8 cellular contexts compared by ENCODE assay signal in genomic region chr6:132512638-132513632, GRCh38. TPM values are rescaled to one million over a fixed set of nuclear protein-coding genes. Genes with fewer than 3 reads are reported as not detected.
A peak's percentile ranks its signal among the peaks of the same experiment; 100 is the strongest.
DNase-seq lines count a peak whose midpoint lies in the region; ATAC-seq and TF ChIP-seq lines count a peak whose summit lies in the region.

STX7 (minus strand) TSS chr6:132513116; CDS start chr6:132503530, 9,586 bp downstream.

- no peaks in the 10 kb centered on the region for H3K36me3 ChIP-seq in prostate gland

- intact Hi-C loops in T-helper 2 cell treated with Interferon-gamma antibody and Interleukin-4, amounts not matched to agents 100 ng/mL and 5 ng/mL, for 36 hours (cut with micrococcal nuclease) = loop anchor here (1.0 to 10.0 kb wide), 6 partner anchors 250 to 1378 kb away; partner anchors contain the start of genes AKAP7, ENPP1, MED23 and RPS12
- intact Hi-C loops in left ventricle myocardium superior (cut with micrococcal nuclease) = no loop called here
- intact Hi-C loops in prostate gland (cut with DNase I) = no loop called here

- peak within 1 kb of the TSS; percentile 77 to 89 for H3K4me3 ChIP-seq in prostate gland

- H3K27ac ChIP-seq in prostate gland = peak within 1 kb of the TSS; percentile 75 to 78

- no peaks in the 10 kb centered on the region for H3K4me1 ChIP-seq in prostate gland (replicated peaks)

- no peak for TF ChIP-seq CTCF in prostate gland (IDR thresholded peaks at IDR 0.05)

- ATAC-seq in GM18499 (IDR thresholded peaks at IDR 0.05; ENCODE audit: insufficient read depth, unreplicated experiment) (peak; percentile 76), HG02884 (IDR thresholded peaks at IDR 0.05; ENCODE audit: unreplicated experiment) (peak; percentile 87), left ventricle myocardium superior (peak; percentile 99)

- no peaks in the 10 kb centered on the region for H3K9me3 ChIP-seq in prostate gland

- peak; percentile 72 for TF ChIP-seq POLR2A in prostate gland (IDR thresholded peaks at IDR 0.05)

- under 1% methylated on average over 64 of the region's 67 CpGs for WGBS in prostate gland

- no peaks in the 10 kb centered on the region for H3K27me3 ChIP-seq in prostate gland (replicated peaks; ENCODE audit: insufficient read depth)

- peak; percentile 58 to 76 for DNase-seq in NCI-H187 (lab: John Stamatoyannopoulos, UW)
- peak; percentile 60 to 95 (median 91) for DNase-seq in anterior cingulate cortex (lab: John Stamatoyannopoulos, UW)
- peak; percentile 93 for DNase-seq in left ventricle myocardium superior
- DNase-seq in prostate gland (ENCODE audit: low spot score) = peak; percentile 86
- peak; percentile 91 for DNase-seq in ureter (ENCODE audit: low spot score)

RNA-seq across cellular contexts. Expression of gene STX7, which starts in this region (rescaled TPM):
- total RNA-seq in T-helper 2 cell treated with Interferon-gamma antibody and Interleukin-4, amounts not matched to agents 100 ng/mL and 5 ng/mL, for 36 hours = 21.2 and 23.3 TPM in 2 replicates
- total RNA-seq in left ventricle myocardium superior (59.0 TPM), prostate gland (10 to 100 TPM; 17.6 to 27.1 TPM), ureter (71.6 TPM)

Comparison
In these comparisons a context has a peak if more than half of its experiments do, and no peak if none do; other contexts are left out.
1. Peak in every context shown above with its lines: DNase-seq, ATAC-seq, H3K4me3 ChIP-seq and H3K27ac ChIP-seq.